Comparison of ENCODE assay signal across 1 cellular context in the genomic region with DNA sequence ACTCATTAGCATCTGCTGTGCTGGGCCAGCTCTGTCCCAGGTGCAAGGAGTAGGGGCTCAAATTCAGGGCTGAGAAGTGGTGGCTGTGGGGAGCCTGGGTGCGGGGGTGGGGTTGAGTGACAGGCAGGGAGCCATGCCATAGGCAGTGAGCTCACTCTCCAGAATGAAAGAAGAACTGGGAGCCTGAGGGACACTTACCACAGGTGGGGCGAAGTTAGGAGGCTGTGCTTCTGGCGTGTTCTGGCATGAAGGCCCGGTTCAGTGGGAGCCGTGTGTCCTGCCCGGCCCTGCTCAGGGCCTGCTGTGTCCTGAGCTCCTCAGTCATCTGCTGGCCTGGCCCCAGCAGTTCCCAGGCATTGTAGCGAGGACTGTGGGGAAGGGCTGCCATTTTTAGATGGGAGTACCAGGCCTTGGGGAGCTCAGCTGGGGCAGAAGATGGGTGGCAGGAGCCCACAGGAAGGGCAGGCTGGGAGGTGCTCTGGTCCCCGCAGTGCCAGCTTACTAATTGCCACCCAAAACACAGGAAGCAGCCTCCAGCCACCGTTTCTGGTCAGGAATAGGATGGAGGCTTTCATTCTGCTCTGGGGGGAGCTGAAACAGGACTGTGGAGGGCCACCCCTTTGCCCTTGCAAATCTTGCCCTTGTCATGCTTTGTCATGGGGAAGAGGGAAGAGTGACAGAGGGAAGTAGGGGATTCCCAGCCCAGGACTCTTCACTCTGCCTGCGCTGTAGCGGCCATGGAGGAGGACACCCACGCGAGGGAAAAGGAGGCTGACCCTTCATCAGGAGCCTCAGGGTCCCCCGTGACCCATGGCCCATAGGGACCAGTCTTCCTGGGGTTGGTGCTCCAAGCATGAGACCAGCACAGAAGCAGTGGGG.
TF ChIP-seq lines count a peak whose summit lies in the region.

No MANE protein-coding gene starts in this region.

TF ChIP-seq in GM12878, 131 proteins besides CTCF, POLR2A, EP300 and RAD21 (continued from another document and continues in another):
- TF ChIP-seq, protein P1, sequence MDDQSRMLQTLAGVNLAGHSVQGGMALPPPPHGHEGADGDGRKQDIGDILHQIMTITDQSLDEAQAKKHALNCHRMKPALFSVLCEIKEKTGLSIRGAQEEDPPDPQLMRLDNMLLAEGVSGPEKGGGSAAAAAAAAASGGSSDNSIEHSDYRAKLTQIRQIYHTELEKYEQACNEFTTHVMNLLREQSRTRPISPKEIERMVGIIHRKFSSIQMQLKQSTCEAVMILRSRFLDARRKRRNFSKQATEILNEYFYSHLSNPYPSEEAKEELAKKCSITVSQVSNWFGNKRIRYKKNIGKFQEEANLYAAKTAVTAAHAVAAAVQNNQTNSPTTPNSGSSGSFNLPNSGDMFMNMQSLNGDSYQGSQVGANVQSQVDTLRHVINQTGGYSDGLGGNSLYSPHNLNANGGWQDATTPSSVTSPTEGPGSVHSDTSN (IDR thresholded peaks at IDR 0.05; ENCODE audit: insufficient replicate concordance, low read depth, low read length) = peak; percentile 89
- no peak for TF ChIP-seq CHD2 (IDR thresholded peaks at IDR 0.05; ENCODE audit: borderline replicate concordance, low read depth, low read length)
- TF ChIP-seq SREBF1 (IDR thresholded peaks at IDR 0.05; ENCODE audit: low read length) = no peak
- no peak for TF ChIP-seq BMI1 (IDR thresholded peaks at IDR 0.05; ENCODE audit: borderline replicate concordance)
- no peak; the same call in 1 of the 2 replicates for TF ChIP-seq LARP7 (IDR thresholded peaks at IDR 0.05)
- TF ChIP-seq, protein P2, sequence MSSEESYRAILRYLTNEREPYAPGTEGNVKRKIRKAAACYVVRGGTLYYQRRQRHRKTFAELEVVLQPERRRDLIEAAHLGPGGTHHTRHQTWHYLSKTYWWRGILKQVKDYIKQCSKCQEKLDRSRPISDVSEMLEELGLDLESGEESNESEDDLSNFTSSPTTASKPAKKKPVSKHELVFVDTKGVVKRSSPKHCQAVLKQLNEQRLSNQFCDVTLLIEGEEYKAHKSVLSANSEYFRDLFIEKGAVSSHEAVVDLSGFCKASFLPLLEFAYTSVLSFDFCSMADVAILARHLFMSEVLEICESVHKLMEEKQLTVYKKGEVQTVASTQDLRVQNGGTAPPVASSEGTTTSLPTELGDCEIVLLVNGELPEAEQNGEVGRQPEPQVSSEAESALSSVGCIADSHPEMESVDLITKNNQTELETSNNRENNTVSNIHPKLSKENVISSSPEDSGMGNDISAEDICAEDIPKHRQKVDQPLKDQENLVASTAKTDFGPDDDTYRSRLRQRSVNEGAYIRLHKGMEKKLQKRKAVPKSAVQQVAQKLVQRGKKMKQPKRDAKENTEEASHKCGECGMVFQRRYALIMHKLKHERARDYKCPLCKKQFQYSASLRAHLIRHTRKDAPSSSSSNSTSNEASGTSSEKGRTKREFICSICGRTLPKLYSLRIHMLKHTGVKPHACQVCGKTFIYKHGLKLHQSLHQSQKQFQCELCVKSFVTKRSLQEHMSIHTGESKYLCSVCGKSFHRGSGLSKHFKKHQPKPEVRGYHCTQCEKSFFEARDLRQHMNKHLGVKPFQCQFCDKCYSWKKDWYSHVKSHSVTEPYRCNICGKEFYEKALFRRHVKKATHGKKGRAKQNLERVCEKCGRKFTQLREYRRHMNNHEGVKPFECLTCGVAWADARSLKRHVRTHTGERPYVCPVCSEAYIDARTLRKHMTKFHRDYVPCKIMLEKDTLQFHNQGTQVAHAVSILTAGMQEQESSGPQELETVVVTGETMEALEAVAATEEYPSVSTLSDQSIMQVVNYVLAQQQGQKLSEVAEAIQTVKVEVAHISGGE (CRISPR knock-in tag; IDR thresholded peaks at IDR 0.05) = no peak
- TF ChIP-seq ATF7 (IDR thresholded peaks at IDR 0.05; ENCODE audit: low read depth) = peak; percentile 11; the same call in 1 of the 2 replicates
- no peak for TF ChIP-seq ZBTB4 (CRISPR knock-in tag; IDR thresholded peaks at IDR 0.05)
- no peak for TF ChIP-seq ZZZ3 (IDR thresholded peaks at IDR 0.05; ENCODE audit: control insufficient read depth, insufficient read length, low read depth)
- no peak for TF ChIP-seq HCFC1 (IDR thresholded peaks at IDR 0.05; ENCODE audit: low read length)
- no peak for TF ChIP-seq TCF3 (IDR thresholded peaks at IDR 0.05; ENCODE audit: borderline replicate concordance, insufficient read depth, low read depth, low read length)
- no peak; a peak in 1 of 4 replicates for TF ChIP-seq ETV6 (conservative IDR thresholded peaks at IDR 0.05 in 1 of 2, IDR thresholded peaks at IDR 0.05 in 1 of 2; ENCODE audit: borderline replicate concordance in 1 of 2, low read depth in 1 of 2)
- TF ChIP-seq MLLT1 (IDR thresholded peaks at IDR 0.05) = no peak
- TF ChIP-seq YBX1 (IDR thresholded peaks at IDR 0.05) = no peak
- no peak for TF ChIP-seq REST (IDR thresholded peaks at IDR 0.05; ENCODE audit: low read depth, low read length)
- TF ChIP-seq, protein P3, sequence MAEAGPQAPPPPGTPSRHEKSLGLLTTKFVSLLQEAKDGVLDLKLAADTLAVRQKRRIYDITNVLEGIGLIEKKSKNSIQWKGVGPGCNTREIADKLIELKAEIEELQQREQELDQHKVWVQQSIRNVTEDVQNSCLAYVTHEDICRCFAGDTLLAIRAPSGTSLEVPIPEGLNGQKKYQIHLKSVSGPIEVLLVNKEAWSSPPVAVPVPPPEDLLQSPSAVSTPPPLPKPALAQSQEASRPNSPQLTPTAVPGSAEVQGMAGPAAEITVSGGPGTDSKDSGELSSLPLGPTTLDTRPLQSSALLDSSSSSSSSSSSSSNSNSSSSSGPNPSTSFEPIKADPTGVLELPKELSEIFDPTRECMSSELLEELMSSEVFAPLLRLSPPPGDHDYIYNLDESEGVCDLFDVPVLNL (IDR thresholded peaks at IDR 0.05; ENCODE audit: low read depth, low read length) = no peak
- no peak for TF ChIP-seq ZNF384 (IDR thresholded peaks at IDR 0.05; ENCODE audit: borderline replicate concordance, low read depth, low read length)
- TF ChIP-seq, protein P4, sequence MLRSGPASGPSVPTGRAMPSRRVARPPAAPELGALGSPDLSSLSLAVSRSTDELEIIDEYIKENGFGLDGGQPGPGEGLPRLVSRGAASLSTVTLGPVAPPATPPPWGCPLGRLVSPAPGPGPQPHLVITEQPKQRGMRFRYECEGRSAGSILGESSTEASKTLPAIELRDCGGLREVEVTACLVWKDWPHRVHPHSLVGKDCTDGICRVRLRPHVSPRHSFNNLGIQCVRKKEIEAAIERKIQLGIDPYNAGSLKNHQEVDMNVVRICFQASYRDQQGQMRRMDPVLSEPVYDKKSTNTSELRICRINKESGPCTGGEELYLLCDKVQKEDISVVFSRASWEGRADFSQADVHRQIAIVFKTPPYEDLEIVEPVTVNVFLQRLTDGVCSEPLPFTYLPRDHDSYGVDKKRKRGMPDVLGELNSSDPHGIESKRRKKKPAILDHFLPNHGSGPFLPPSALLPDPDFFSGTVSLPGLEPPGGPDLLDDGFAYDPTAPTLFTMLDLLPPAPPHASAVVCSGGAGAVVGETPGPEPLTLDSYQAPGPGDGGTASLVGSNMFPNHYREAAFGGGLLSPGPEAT (IDR thresholded peaks at IDR 0.05; ENCODE audit: low read depth) = no peak
- TF ChIP-seq ZNF24 (IDR thresholded peaks at IDR 0.05) = no peak
- no peak for TF ChIP-seq ZNF592 (IDR thresholded peaks at IDR 0.05)
